Comparison of ENCODE assay signal across 13 cellular contexts in the genomic region with DNA sequence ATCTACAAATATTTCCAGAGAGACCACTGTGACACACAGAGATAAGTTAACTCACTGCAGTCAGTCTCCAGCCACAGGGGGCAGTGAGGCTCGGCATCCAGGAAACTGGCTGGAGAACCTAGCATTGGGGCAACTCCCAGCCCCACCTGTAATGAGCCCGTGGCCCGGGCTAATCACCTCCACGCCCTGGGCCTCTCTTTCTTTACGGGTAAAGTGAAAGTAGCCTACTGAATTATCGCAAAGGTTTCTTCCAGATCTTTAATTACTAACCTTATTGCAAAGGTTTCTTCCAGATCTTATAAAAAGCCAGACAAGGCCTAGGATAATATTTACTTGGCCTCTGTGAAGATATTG. TPM values are rescaled to one million over a fixed set of nuclear protein-coding genes. Genes with fewer than 3 reads are reported as not detected.
DNase-seq lines count a peak whose midpoint lies in the region; ATAC-seq, FAIRE-seq and TF ChIP-seq lines count a peak whose summit lies in the region.
"Had no signal": no experiment of that assay in that cellular context is flagged by ENCODE, and none has a peak within 500 bp of the region (broad histone marks: within the 10 kb centered on the region; RNA-seq: fewer than 3 reads in every experiment).

No MANE protein-coding gene starts in this region.

- peaks cover 2% of the 10 kb centered on the region for H3K27me3 Mint-ChIP-seq in GM23338 (ENCODE audit: insufficient read depth, low read depth, poor library complexity)
- H3K27me3 Mint-ChIP-seq in activated CD4-positive, alpha-beta T cell treated with anti-CD3 and anti-CD28 coated beads, Interleukin-2, amount 10 ng/mL, durations not matched to agents 24 days and 14 days, result no peaks in the 10 kb centered on the region
- H3K27me3 Mint-ChIP-seq: activated CD4-positive, alpha-beta T cell treated with anti-CD3 and anti-CD28 coated beads, Interleukin-2, amount 10 ng/mL, durations not matched to agents 7 days and 5 days had no signal

- DNase-seq in GM23338 (ENCODE audit: low spot score), result peak; percentile 38
- DNase-seq in SK-N-SH, result no peak
- no peak for DNase-seq in kidney
- no peak for DNase-seq in pancreas
- no peak for DNase-seq in T-helper 1 cell
- DNase-seq in activated CD4-positive, alpha-beta T cell treated with anti-CD3 and anti-CD28 coated beads, Interleukin-2, amount 10 ng/mL, durations not matched to agents 24 days and 14 days, result no peak
- no peak for DNase-seq in NCI-H2081 (lab: John Stamatoyannopoulos, UW)
- DNase-seq: tibial artery had no signal

- H4K20me1 ChIP-seq in GM23338 (replicated peaks; ENCODE audit: insufficient read depth) (no peaks in the 10 kb centered on the region), SK-N-SH (ENCODE audit: insufficient read depth) (no peaks in the 10 kb centered on the region)

- ATAC-seq in GM23338, result peak; percentile 59
- ATAC-seq in pancreas, result peak; percentile 65 to 81 (median 76)
- no peak for ATAC-seq in HG02938 (IDR thresholded peaks at IDR 0.05; ENCODE audit: unreplicated experiment)

- H3K79me2 ChIP-seq in GM23338 (replicated peaks; ENCODE audit: insufficient read depth), result no peaks in the 10 kb centered on the region
- no peaks in the 10 kb centered on the region for H3K79me2 ChIP-seq in SK-N-SH (ENCODE audit: insufficient read depth)

- H3K27ac Mint-ChIP-seq in GM23338, result no peak overlapping the region
- no peak overlapping the region for H3K27ac Mint-ChIP-seq in activated CD4-positive, alpha-beta T cell treated with anti-CD3 and anti-CD28 coated beads, Interleukin-2, amount 10 ng/mL, durations not matched to agents 24 days and 14 days
- H3K27ac Mint-ChIP-seq: activated CD4-positive, alpha-beta T cell treated with anti-CD3 and anti-CD28 coated beads, Interleukin-2, amount 10 ng/mL, durations not matched to agents 7 days and 5 days; activated naive CD8-positive, alpha-beta T cell treated with anti-CD3 and anti-CD28 coated beads, Interleukin-2, amount 10 ng/mL, durations not matched to agents 7 days and 5 days; activated T-cell treated with anti-CD3 and anti-CD28 coated beads, Interleukin-2, amount 50 U/mL, for 24 hours had no signal

- no peak overlapping the region for H3K9ac ChIP-seq in SK-N-SH
- H3K9ac ChIP-seq in kidney (ENCODE audit: low read length in 2 of 2), result no peak overlapping the region

- H3K4me1 ChIP-seq in GM23338 (ENCODE audit: insufficient read depth) (peaks cover 9% of the 10 kb centered on the region), SK-N-SH (ENCODE audit: control insufficient read depth in 1 of 2, insufficient read depth in 2 of 2, low read depth in 1 of 2, low read length in 1 of 2) (peaks cover 0 to 3% of the 10 kb centered on the region in 2 experiments; a peak in 2 of 4 replicates), kidney (ENCODE audit: control insufficient read depth in 1 of 2, insufficient read depth in 1 of 2, low read depth in 1 of 2, low read length in 2 of 2) (peaks cover 4 to 6% of the 10 kb centered on the region in 2 donors), pancreas (peaks cover 13 to 23% (median 15%) of the 10 kb centered on the region in 3 donors)
- H3K4me1 ChIP-seq: tibial artery had no signal

- FAIRE-seq in kidney (lab: Jason Lieb, UNC) (no peak), pancreas (lab: Jason Lieb, UNC) (no peak)

- H3K9me3 Mint-ChIP-seq in GM23338, result no peaks in the 10 kb centered on the region
- no peaks in the 10 kb centered on the region for H3K9me3 Mint-ChIP-seq in activated CD4-positive, alpha-beta T cell treated with anti-CD3 and anti-CD28 coated beads, Interleukin-2, amount 10 ng/mL, durations not matched to agents 24 days and 14 days
- H3K9me3 Mint-ChIP-seq: activated CD4-positive, alpha-beta T cell treated with anti-CD3 and anti-CD28 coated beads, Interleukin-2, amount 10 ng/mL, durations not matched to agents 7 days and 5 days; activated naive CD8-positive, alpha-beta T cell treated with anti-CD3 and anti-CD28 coated beads, Interleukin-2, amount 10 ng/mL, durations not matched to agents 7 days and 5 days; activated T-cell treated with anti-CD3 and anti-CD28 coated beads, Interleukin-2, amount 50 U/mL, for 24 hours; natural killer cell treated with Interleukin-12 subunit alpha and Interleukin-12 subunit beta and Interleukin-15 and Interleukin-18, amount 100 ng/mL, for 72 hours had no signal

- TF ChIP-seq EP300 in SK-N-SH (IDR thresholded peaks at IDR 0.05; ENCODE audit: borderline replicate concordance in 1 of 2, low read depth in 1 of 2, low read length in 1 of 2), result no peak

- no peaks in the 10 kb centered on the region for H3K36me3 Mint-ChIP-seq in GM23338 (ENCODE audit: low read depth)
- no peaks in the 10 kb centered on the region for H3K36me3 Mint-ChIP-seq in activated CD4-positive, alpha-beta T cell treated with anti-CD3 and anti-CD28 coated beads, Interleukin-2, amount 10 ng/mL, durations not matched to agents 24 days and 14 days (ENCODE audit: low read depth)
- H3K36me3 Mint-ChIP-seq: activated naive CD8-positive, alpha-beta T cell treated with anti-CD3 and anti-CD28 coated beads, Interleukin-2, amount 10 ng/mL, durations not matched to agents 7 days and 5 days; natural killer cell treated with Interleukin-12 subunit alpha and Interleukin-12 subunit beta and Interleukin-15 and Interleukin-18, amount 100 ng/mL, for 72 hours had no signal

- no peaks in the 10 kb centered on the region for H3K27me3 ChIP-seq in GM23338 (ENCODE audit: insufficient read depth)
- no peaks in the 10 kb centered on the region for H3K27me3 ChIP-seq in SK-N-SH (ENCODE audit: insufficient read depth)
- H3K27me3 ChIP-seq in pancreas, result no peaks in the 10 kb centered on the region

- H3K9me2 ChIP-seq in GM23338 (ENCODE audit: insufficient read depth), result no peaks in the 10 kb centered on the region
- H3K9me2 ChIP-seq in SK-N-SH, result no peaks in the 10 kb centered on the region

- CTCF ChIA-PET in SK-N-SH (lab: Yijun Ruan, JAX), result interaction anchor here (0.6 to 15.8 kb wide), 46 partner anchors 9 to 607 kb away, joined by 3 to 254 read pairs (median 5); partner anchors contain the start of genes DYM, LIPG and MBD1

- WGBS in SK-N-SH (ENCODE audit: low lambda C conversion rate), result 49% methylated on average over 6 of the region's 6 CpGs
- WGBS in pancreas, 2 donors, result 9 to 13% methylated on average over 6 of the region's 6 CpGs

- no peak overlapping the region for H3K4me3 ChIP-seq in GM23338
- peak overlapping the region in 1 of 2 experiments; percentile 30; a peak in 1 of 4 replicates for H3K4me3 ChIP-seq in SK-N-SH (ENCODE audit: low read depth in 2 of 2, low read length in 1 of 2)
- no peak overlapping the region for H3K4me3 ChIP-seq in kidney (ENCODE audit: low read length in 2 of 2)
- peak overlapping the region in 1 of 4 donors; percentile 0 for H3K4me3 ChIP-seq in pancreas
- H3K4me3 ChIP-seq: tibial artery had no signal

- H2AFZ ChIP-seq in GM23338 (no peak overlapping the region), SK-N-SH (ENCODE audit: low read depth) (peak overlapping the region; percentile 85; the same call in 1 of the 2 replicates)

- H3K36me3 ChIP-seq in GM23338 (ENCODE audit: insufficient read depth), result no peaks in the 10 kb centered on the region
- no peaks in the 10 kb centered on the region for H3K36me3 ChIP-seq in SK-N-SH (replicated peaks in 1 of 2; ENCODE audit: control insufficient read depth in 1 of 2, insufficient read depth in 2 of 2, low read length in 1 of 2)
- H3K36me3 ChIP-seq in kidney (ENCODE audit: control insufficient read depth in 1 of 2, insufficient read depth in 2 of 2, low read length in 2 of 2), result peaks cover 0 to 3% of the 10 kb centered on the region in 2 donors
- no peaks in the 10 kb centered on the region for H3K36me3 ChIP-seq in pancreas

- H3K4me3 Mint-ChIP-seq in GM23338, result no peak overlapping the region
- H3K4me3 Mint-ChIP-seq in activated CD4-positive, alpha-beta T cell treated with anti-CD3 and anti-CD28 coated beads, Interleukin-2, amount 10 ng/mL, durations not matched to agents 24 days and 14 days, result no peak overlapping the region
- H3K4me3 Mint-ChIP-seq: activated CD4-positive, alpha-beta T cell treated with anti-CD3 and anti-CD28 coated beads, Interleukin-2, amount 10 ng/mL, durations not matched to agents 7 days and 5 days; activated naive CD8-positive, alpha-beta T cell treated with anti-CD3 and anti-CD28 coated beads, Interleukin-2, amount 10 ng/mL, durations not matched to agents 7 days and 5 days; activated T-cell treated with anti-CD3 and anti-CD28 coated beads, Interleukin-2, amount 50 U/mL, for 24 hours; natural killer cell treated with Interleukin-12 subunit alpha and Interleukin-12 subunit beta and Interleukin-15 and Interleukin-18, amount 100 ng/mL, for 72 hours had no signal

- H3K9me3 ChIP-seq in SK-N-SH (no peaks in the 10 kb centered on the region), kidney (ENCODE audit: control insufficient read depth in 1 of 2, low read length in 2 of 2) (no peaks in the 10 kb centered on the region), pancreas (no peaks in the 10 kb centered on the region)
- H3K9me3 ChIP-seq: tibial artery had no signal

- intact Hi-C loops in kidney (cut with DNase I) (no loop called here), pancreas (cut with DNase I) (loop anchor here in 2 of 3 donors (5.0 to 10.0 kb wide), 4 partner anchors 294 to 347 kb away; partner anchors contain the start of gene LIPG (in 1 of the 2))
- intact Hi-C loops in activated CD4-positive, alpha-beta T cell treated with anti-CD3 and anti-CD28 coated beads, Interleukin-2, amount 10 ng/mL, durations not matched to agents 24 days and 14 days (cut with micrococcal nuclease), result loop anchor here (5.0 kb wide), 2 partner anchors 47 to 127 kb away; partner anchors contain the start of gene ACAA2

- no peak for TF ChIP-seq CTCF in GM23338 (conservative IDR thresholded peaks at IDR 0.05; ENCODE audit: low read depth in 2 of 2)
- TF ChIP-seq CTCF in SK-N-SH (IDR thresholded peaks at IDR 0.05), result no peak
- TF ChIP-seq CTCF in kidney (IDR thresholded peaks at IDR 0.05; ENCODE audit: borderline replicate concordance, extremely low read depth, insufficient read depth), result no peak
- TF ChIP-seq CTCF in pancreas (IDR thresholded peaks at IDR 0.05), result no peak

- H3K4me1 Mint-ChIP-seq in GM23338, result peaks cover 13% of the 10 kb centered on the region
- peaks cover 2% of the 10 kb centered on the region for H3K4me1 Mint-ChIP-seq in activated CD4-positive, alpha-beta T cell treated with anti-CD3 and anti-CD28 coated beads, Interleukin-2, amount 10 ng/mL, durations not matched to agents 24 days and 14 days
- H3K4me1 Mint-ChIP-seq: activated CD4-positive, alpha-beta T cell treated with anti-CD3 and anti-CD28 coated beads, Interleukin-2, amount 10 ng/mL, durations not matched to agents 7 days and 5 days had no signal

- no peak overlapping the region for H3K27ac ChIP-seq in GM23338 (ENCODE audit: low read depth)
- no peak overlapping the region for H3K27ac ChIP-seq in SK-N-SH (ENCODE audit: low read depth in 2 of 2, low read length in 1 of 2)
- H3K27ac ChIP-seq in kidney (ENCODE audit: low read depth in 2 of 2, low read length in 2 of 2), result peak overlapping the region; percentile 3 to 5
- peak overlapping the region; percentile 56 to 84 (median 74) for H3K27ac ChIP-seq in pancreas
- H3K27ac ChIP-seq: tibial artery had no signal

- TF ChIP-seq RAD21 in SK-N-SH (IDR thresholded peaks at IDR 0.05; ENCODE audit: low read length), result no peak

- no peak overlapping the region for H3K4me2 ChIP-seq in GM23338
- 0 out of 2 replicates have a peak overlapping the region, but pooled peaks have one; percentile 10 for H3K4me2 ChIP-seq in SK-N-SH

- POLR2A ChIA-PET in SK-N-SH (lab: Yijun Ruan, JAX), result interaction anchor here (1.1 kb wide), 1 partner anchor 45 kb away, joined by 4 read pairs; no protein-coding TSS in a partner anchor

- H3F3A ChIP-seq in GM23338 (replicated peaks; ENCODE audit: low read depth) (no peaks in the 10 kb centered on the region), SK-N-SH (replicated peaks; ENCODE audit: insufficient read depth) (no peaks in the 10 kb centered on the region)

RNA-seq across cellular contexts. Expression of gene ACAA2, which starts 45.6 kb away (rescaled TPM):
- 123 and 126 TPM in 2 replicates for total RNA-seq in GM23338 (2014; rRNA removed; shearing (Covaris generic))
- polyA plus RNA-seq in GM23338 (2016; fragmentation: Nextera tagmentation; extraction: Ambion mirVana), result 83.8 and 91.1 TPM in 2 replicates
- 29.3 and 34.9 TPM in 2 replicates for polyA plus RNA-seq in SK-N-SH (2012; rRNA removed)
- 53.4 and 60.7 TPM in 2 replicates for polyA plus RNA-seq in SK-N-SH (2012; cell fraction: cytosol; rRNA removed)
- polyA plus RNA-seq in SK-N-SH (2012; cell fraction: nucleus; rRNA removed), result 28.1 and 33.0 TPM in 2 replicates
- 115 TPM for total RNA-seq in kidney
- 566 TPM for polyA plus RNA-seq in kidney (ENCODE audit: insufficient read depth, low read depth, low replicate concordance)
- 10 to 100 TPM; 22.3 to 47.9 (median 32.5) TPM for total RNA-seq in pancreas
- polyA plus RNA-seq in pancreas, result 10 to 100 TPM; 20.3 to 53.0 TPM
- total RNA-seq in activated CD4-positive, alpha-beta T cell treated with anti-CD3 and anti-CD28 coated beads, Interleukin-2, amount 10 ng/mL, durations not matched to agents 24 days and 14 days, result 69.7 and 72.1 TPM in 2 replicates

Comparison
In these comparisons a context has a peak if more than half of its experiments do, and no peak if none do; other contexts are left out.
1. H3K27ac ChIP-seq: peak in kidney (2 of 2) and pancreas (4 of 4); none in GM23338 (single experiment) and SK-N-SH (0 of 2).